ENCODE assay signal across 37 cellular contexts in the genomic region with DNA sequence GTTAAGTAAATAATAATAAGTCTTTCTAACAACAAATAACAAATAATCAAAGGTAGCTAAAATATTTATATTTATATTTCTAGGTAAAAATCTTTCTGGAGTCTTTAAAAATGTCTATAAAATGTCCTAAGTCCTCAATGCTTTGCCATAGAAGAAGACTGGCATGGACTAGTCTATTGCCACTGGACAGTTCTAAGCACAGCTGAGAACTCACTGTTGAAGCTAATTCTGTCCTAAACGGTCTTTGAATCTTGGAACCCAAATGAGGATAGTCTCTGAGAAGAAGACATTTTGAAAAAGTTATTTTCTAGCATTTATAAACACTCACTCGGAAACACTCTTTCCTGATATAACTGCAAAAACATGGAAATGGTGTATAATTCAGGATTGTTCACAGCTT. TPM values are rescaled to one million over a fixed set of nuclear protein-coding genes. Genes with fewer than 3 reads are reported as not detected.
"Had no signal": no experiment of that assay in that cellular context is flagged by ENCODE, and none has a peak within 500 bp of the region (broad histone marks: within the 10 kb centered on the region; RNA-seq: fewer than 3 reads in every experiment).

No MANE protein-coding gene starts in this region.

- H3K27ac ChIP-seq: neutrophil, pancreas, psoas muscle, right lobe of liver, sigmoid colon, skin epidermis, spleen, stomach, thoracic aorta, thyroid gland, tibial nerve, upper lobe of left lung, vagina had no signal

- DNase-seq: naive thymus-derived CD4-positive, alpha-beta T cell; natural killer cell; nephron progenitor cell; nucleus accumbens; pancreas; psoas muscle; right cardiac atrium; right lobe of liver; sigmoid colon; spleen; stimulated activated CD4-positive, alpha-beta T cell treated with anti-CD3 and anti-CD28 coated beads, Interleukin-12 subunit alpha, Interleukin-12 subunit beta, amount 100 ng/mL, for 4 hours; stimulated activated CD4-positive, alpha-beta T cell treated with anti-CD3 and anti-CD28 coated beads, Interleukin-1b, Interleukin-23, amount 100 ng/mL, for 48 hours; stimulated activated CD4-positive, alpha-beta T cell treated with anti-CD3 and anti-CD28 coated beads, Interleukin-4, amount 100 ng/mL, for 1 hour; stimulated activated CD4-positive, alpha-beta T cell treated with anti-CD3 and anti-CD28 coated beads, Interleukin-4, amount 100 ng/mL, for 4 hours; stimulated activated CD8-positive, alpha-beta memory T cell treated with anti-CD3 and anti-CD28 coated beads, Interleukin-4, amount 100 ng/mL, for 48 hours; stimulated activated naive B cell treated with anti-CD40 and anti-IgM and Interleukin-4, amounts not matched to agents 10 μg/mL and 1 μg/mL and 100 μg/mL, for 72 hours; stimulated activated naive CD4-positive, alpha-beta T cell treated with Interleukin-2 at 50 U/mL for 16 hours; stomach; thyroid gland; trophoblast cell; upper lobe of left lung had no signal

- FAIRE-seq: pancreas, urothelium cell line had no signal

- H3K4me2 ChIP-seq: smooth muscle cell had no signal

- H3K4me1 Mint-ChIP-seq: natural killer cell; nephron progenitor cell; neural crest cell; stimulated activated naive B cell treated with anti-CD40 and anti-IgM and Interleukin-4, amounts not matched to agents 10 μg/mL and 1 μg/mL and 100 μg/mL, for 72 hours had no signal

- H3K9me3 Mint-ChIP-seq: natural killer cell; nephron progenitor cell; neural crest cell; stimulated activated naive CD8-positive, alpha-beta T cell treated with anti-CD3 and anti-CD28 coated beads, Interleukin-15, Interleukin-2, amounts not matched to agents 100 ng/mL and 50 ng/mL, for 24 hours had no signal

- H3K4me1 ChIP-seq: pancreas, psoas muscle, right lobe of liver, sigmoid colon, spleen, stomach, thyroid gland, tibial nerve, upper lobe of left lung, vagina had no signal

- H3K4me3 ChIP-seq: pancreas, psoas muscle, right lobe of liver, sigmoid colon, skin epidermis, smooth muscle cell, spleen, stomach, thoracic aorta, thyroid gland, tibial nerve, upper lobe of left lung, vagina had no signal

- H3K27ac Mint-ChIP-seq: naive thymus-derived CD4-positive, alpha-beta T cell; natural killer cell; nephron progenitor cell; progenitor cell of endocrine pancreas; stimulated activated naive B cell treated with anti-CD40 and anti-IgM and Interleukin-4, amounts not matched to agents 10 μg/mL and 1 μg/mL and 100 μg/mL, for 72 hours; stimulated activated naive CD8-positive, alpha-beta T cell treated with anti-CD3 and anti-CD28 coated beads, Interleukin-15, Interleukin-2, amounts not matched to agents 100 ng/mL and 50 ng/mL, for 24 hours had no signal

- ATAC-seq: naive thymus-derived CD4-positive, alpha-beta T cell; natural killer cell; pancreas; psoas muscle; right cardiac atrium; right lobe of liver; stimulated activated naive B cell treated with anti-CD40 and anti-IgM and Interleukin-4, amounts not matched to agents 10 μg/mL and 1 μg/mL and 100 μg/mL, for 72 hours had no signal

- H3K4me3 Mint-ChIP-seq: naive thymus-derived CD4-positive, alpha-beta T cell; natural killer cell; nephron progenitor cell; neural crest cell; stimulated activated naive B cell treated with anti-CD40 and anti-IgM and Interleukin-4, amounts not matched to agents 10 μg/mL and 1 μg/mL and 100 μg/mL, for 72 hours; stimulated activated naive CD8-positive, alpha-beta T cell treated with anti-CD3 and anti-CD28 coated beads, Interleukin-15, Interleukin-2, amounts not matched to agents 100 ng/mL and 50 ng/mL, for 24 hours had no signal

- H3K36me3 Mint-ChIP-seq: naive thymus-derived CD4-positive, alpha-beta T cell; natural killer cell; stimulated activated naive B cell treated with anti-CD40 and anti-IgM and Interleukin-4, amounts not matched to agents 10 μg/mL and 1 μg/mL and 100 μg/mL, for 72 hours had no signal

- H3K9me3 ChIP-seq: neutrophil, pancreas, psoas muscle, right lobe of liver, sigmoid colon, spleen, stomach, thoracic aorta, thyroid gland, tibial nerve, upper lobe of left lung, vagina had no signal

RNA-seq across cellular contexts. Expression of a gene that starts 0.5 kb away (rescaled TPM):
- total RNA-seq: naive thymus-derived CD4-positive, alpha-beta T cell; natural killer cell; neural crest cell; omental fat pad; osteocyte; pancreas; progenitor cell of endocrine pancreas; renal cortical epithelial cell; right cardiac atrium; right lobe of liver; sigmoid colon; smooth muscle cell; stomach; subcutaneous adipose tissue; temporal lobe; thoracic aorta; thyroid gland; tibial nerve; upper lobe of left lung; ureter; vagina had no signal
- polyA plus RNA-seq: naive thymus-derived CD4-positive, alpha-beta T cell; pancreas; right cardiac atrium; sigmoid colon; smooth muscle cell had no signal

RNA-seq across cellular contexts. Expression of a gene that starts 48.1 kb away (rescaled TPM):
- total RNA-seq: naive thymus-derived CD4-positive, alpha-beta T cell; natural killer cell; neural crest cell; omental fat pad; osteocyte; pancreas; progenitor cell of endocrine pancreas; renal cortical epithelial cell; sigmoid colon; smooth muscle cell; spleen; stomach; subcutaneous adipose tissue; temporal lobe; thoracic aorta; thyroid gland; tibial nerve; upper lobe of left lung; ureter; vagina had no signal
- polyA plus RNA-seq: naive thymus-derived CD4-positive, alpha-beta T cell; pancreas; right cardiac atrium; smooth muscle cell; spleen; stomach had no signal

RNA-seq across cellular contexts. Expression of a gene that starts 48.4 kb away (rescaled TPM):
- total RNA-seq: naive thymus-derived CD4-positive, alpha-beta T cell; natural killer cell; neural crest cell; omental fat pad; osteocyte; pancreas; progenitor cell of endocrine pancreas; renal cortical epithelial cell; right cardiac atrium; right lobe of liver; sigmoid colon; smooth muscle cell; subcutaneous adipose tissue; temporal lobe; thoracic aorta; thyroid gland; tibial nerve; ureter; vagina had no signal
- polyA plus RNA-seq: naive thymus-derived CD4-positive, alpha-beta T cell; pancreas; right cardiac atrium had no signal
